32 cellular contexts compared by ENCODE assay signal in genomic region chr11:27097538-27097937, GRCh38. TPM values are rescaled to one million over a fixed set of nuclear protein-coding genes. Genes with fewer than 3 reads are reported as not detected.
"Had no signal": no experiment of that assay in that cellular context is flagged by ENCODE, and none has a peak within 500 bp of the region (broad histone marks: within the 10 kb centered on the region; RNA-seq: fewer than 3 reads in every experiment).

No MANE protein-coding gene starts in this region.

- DNase-seq: heart right ventricle; islet precursor cell; mesendoderm; naive B cell; natural killer cell; nephron progenitor cell; occipital lobe; stimulated activated CD4-positive, alpha-beta T cell treated with anti-CD3 and anti-CD28 coated beads, Interleukin-12 subunit alpha, Interleukin-12 subunit beta, amount 100 ng/mL, for 4 hours; stimulated activated CD4-positive, alpha-beta T cell treated with anti-CD3 and anti-CD28 coated beads, Interleukin-15, amount 100 ng/mL, for 24 hours; stimulated activated CD4-positive, alpha-beta T cell treated with anti-CD3 and anti-CD28 coated beads, Interleukin-2, amount 100 ng/mL, for 24 hours; stimulated activated CD4-positive, alpha-beta T cell treated with anti-CD3 and anti-CD28 coated beads, Interleukin-4, amount 100 ng/mL, for 1 hour; stimulated activated naive B cell treated with anti-CD40 and anti-IgM and Interleukin-4, amounts not matched to agents 10 μg/mL and 1 μg/mL and 100 μg/mL, for 72 hours; stimulated activated naive CD8-positive, alpha-beta T cell treated with anti-CD3 and anti-CD28 coated beads, Interleukin-15, Interleukin-2, amounts not matched to agents 100 U/mL and 50 U/mL, for 24 hours; stomach; testis; thyroid gland; trophoblast cell; upper lobe of right lung had no signal

- H3K27ac ChIP-seq: heart right ventricle, hepatocyte, neural progenitor cell, neutrophil, parathyroid adenoma, right atrium auricular region, skin epidermis, stomach, testis, thyroid gland, upper lobe of right lung had no signal

- H3K9me3 ChIP-seq: heart right ventricle, neutrophil, right atrium auricular region, stomach, testis, thyroid gland, upper lobe of right lung had no signal

- H3K4me1 ChIP-seq: heart right ventricle, neural progenitor cell, parathyroid adenoma, right atrium auricular region, stomach, testis, upper lobe of right lung had no signal

- H3K4me3 ChIP-seq: heart right ventricle, hepatocyte, lung, neural progenitor cell, right atrium auricular region, skin epidermis, stomach, testis, thyroid gland, upper lobe of right lung had no signal

- H3K36me3 ChIP-seq: heart right ventricle, neural progenitor cell, neutrophil, right atrium auricular region, stomach, thyroid gland, upper lobe of right lung had no signal

- H3K4me2 ChIP-seq: hepatocyte, neural progenitor cell had no signal

- H2AFZ ChIP-seq: hepatocyte, neural progenitor cell, parathyroid adenoma had no signal

- ATAC-seq: heart right ventricle; natural killer cell; sciatic nerve; stimulated activated naive B cell treated with anti-CD40 and anti-IgM and Interleukin-4, amounts not matched to agents 10 μg/mL and 1 μg/mL and 100 μg/mL, for 72 hours; stimulated activated naive CD8-positive, alpha-beta T cell treated with anti-CD3 and anti-CD28 coated beads, Interleukin-15, Interleukin-2, amounts not matched to agents 100 U/mL and 50 U/mL, for 24 hours; upper lobe of right lung had no signal

- H3K9ac ChIP-seq: neural progenitor cell, parathyroid adenoma had no signal

- H3K27me3 ChIP-seq: heart right ventricle, hepatocyte, neural progenitor cell, right atrium auricular region, stomach, testis, thyroid gland, upper lobe of right lung had no signal

- H3K79me2 ChIP-seq: hepatocyte, parathyroid adenoma had no signal

- FAIRE-seq: urothelium cell line had no signal

RNA-seq across cellular contexts. Expression of gene BBOX1, which starts 56.9 kb away (rescaled TPM):
- total RNA-seq: kidney epithelial cell, mesothelial cell of epicardium, mononuclear cell, natural killer cell, progenitor cell of endocrine pancreas, pulmonary artery endothelial cell, right atrium auricular region, upper lobe of right lung had no signal
- polyA plus RNA-seq: heart right ventricle had no signal
